In the genomic region with DNA sequence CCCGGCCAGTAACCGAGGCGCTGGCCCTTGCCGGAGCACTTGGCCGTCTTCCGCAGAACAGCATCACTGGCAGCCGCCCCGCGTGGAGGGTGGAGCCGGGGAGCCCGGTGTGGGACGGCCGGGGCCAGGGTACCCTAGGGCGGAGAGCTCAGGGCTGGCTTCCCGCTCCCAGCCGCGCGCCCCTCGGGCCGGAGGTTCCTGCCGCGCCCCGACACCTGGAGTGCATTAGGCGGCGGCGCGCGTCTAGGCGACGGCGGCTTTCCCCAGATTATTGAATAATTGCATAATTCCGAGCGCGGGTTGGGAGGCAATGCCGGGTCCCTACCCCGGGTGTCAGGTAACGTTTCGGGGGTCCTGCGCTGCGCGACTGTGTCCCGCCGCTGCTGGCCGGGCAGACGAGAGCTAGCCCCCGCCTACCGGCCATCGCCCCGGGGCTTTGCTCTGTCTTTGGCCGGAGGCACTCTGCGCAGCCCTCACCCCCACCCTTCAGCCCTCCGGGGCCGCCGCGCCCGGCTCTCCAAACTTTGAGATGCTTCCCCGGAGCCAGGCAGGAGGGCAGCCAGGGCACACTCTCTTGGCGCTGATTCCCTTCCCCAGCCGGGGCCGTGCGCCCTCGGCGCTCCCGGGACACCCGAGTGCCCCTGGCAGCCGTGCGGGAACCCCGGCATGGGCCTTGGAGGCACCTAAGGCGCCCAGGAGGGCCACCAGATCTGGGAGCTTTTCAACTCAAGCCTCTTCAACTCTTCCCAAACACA, we compare ENCODE assay signal across 11 cellular contexts. TPM values are rescaled to one million over a fixed set of nuclear protein-coding genes. Genes with fewer than 3 reads are reported as not detected.
A peak's percentile ranks its signal among the peaks of the same experiment; 100 is the strongest.
DNase-seq lines count a peak whose midpoint lies in the region; ATAC-seq and TF ChIP-seq lines count a peak whose summit lies in the region.
"Had no signal": no experiment of that assay in that cellular context is flagged by ENCODE, and none has a peak within 500 bp of the region (broad histone marks: within the 10 kb centered on the region; RNA-seq: fewer than 3 reads in every experiment).

No MANE protein-coding gene starts in this region.

- peak overlapping the region; percentile 49 to 72 (median 64) for H3K27ac ChIP-seq in esophagus muscularis mucosa (replicated peaks in 1 of 4)
- H3K27ac ChIP-seq in uterus = peak overlapping the region; percentile 89 to 95

- peak; percentile 38 for ATAC-seq in mucosa of descending colon

- H3K4me3 ChIP-seq in esophagus muscularis mucosa (peak overlapping the region; percentile 45 to 61 (median 52)), mucosa of descending colon (no peak overlapping the region), uterus (peak overlapping the region; percentile 52 to 72)

- TF ChIP-seq EP300 in esophagus muscularis mucosa (IDR thresholded peaks at IDR 0.05) = no peak

- 9% methylated on average over 9 of the region's 69 CpGs for WGBS in esophagus muscularis mucosa

- no peaks in the 10 kb centered on the region for H3K9me3 ChIP-seq in esophagus muscularis mucosa
- no peaks in the 10 kb centered on the region for H3K9me3 ChIP-seq in mucosa of descending colon
- no peaks in the 10 kb centered on the region for H3K9me3 ChIP-seq in uterus

- TF ChIP-seq CTCF in esophagus muscularis mucosa (IDR thresholded peaks at IDR 0.05) = no peak
- TF ChIP-seq CTCF in mucosa of descending colon (IDR thresholded peaks at IDR 0.05) = no peak
- peak in 1 of 4 experiments; percentile 18 for TF ChIP-seq CTCF in uterus (IDR thresholded peaks at IDR 0.05)

- intact Hi-C loops in esophagus muscularis mucosa (cut with DNase I) = no loop called here
- intact Hi-C loops in mucosa of descending colon (cut with DNase I, micrococcal nuclease) = no loop called here
- intact Hi-C loops in uterus (cut with DNase I; ENCODE audit: low total_unique reads) = no loop called here

- peaks cover 13 to 24% (median 22%) of the 10 kb centered on the region in 4 donors for H3K4me1 ChIP-seq in esophagus muscularis mucosa
- H3K4me1 ChIP-seq in mucosa of descending colon (ENCODE audit: low read depth) = peaks cover 4% of the 10 kb centered on the region
- peaks cover 0 to 7% of the 10 kb centered on the region in 2 donors for H3K4me1 ChIP-seq in uterus

- peak; percentile 49 for DNase-seq in activated CD8-positive, alpha-beta memory T cell treated with anti-CD3 and anti-CD28 coated beads for 24 hours
- no peak for DNase-seq in activated CD8-positive, alpha-beta memory T cell treated with anti-CD3 and anti-CD28 coated beads, Interleukin-2, amount 50 U/mL, for 4 hours
- DNase-seq in esophagus muscularis mucosa (ENCODE audit: extremely low spot score) = peak; percentile 89
- DNase-seq in mucosa of descending colon = peak in 2 of 3 donors; percentile 38 to 58
- peak; percentile 77 to 82 for DNase-seq in uterus
- no peak for DNase-seq in putamen (ENCODE audit: low spot score)
- DNase-seq in hepatic stellate cell (ENCODE audit: low spot score) = no peak
- no peak for DNase-seq in GOT3 (lab: John Stamatoyannopoulos, UW)
- DNase-seq: activated T-cell treated with anti-CD3 and anti-CD28 coated beads, Interleukin-2, amount 50 U/mL, for 24 hours; CD4-positive, alpha-beta T cell; stimulated activated naive B cell treated with anti-CD40 and anti-IgM and Interleukin-4, amounts not matched to agents 10 μg/mL and 1 μg/mL and 100 μg/mL, for 72 hours had no signal

- H3K36me3 ChIP-seq in esophagus muscularis mucosa = no peaks in the 10 kb centered on the region
- no peaks in the 10 kb centered on the region for H3K36me3 ChIP-seq in mucosa of descending colon (ENCODE audit: low read depth)
- H3K36me3 ChIP-seq in uterus = no peaks in the 10 kb centered on the region

- H3K27me3 ChIP-seq in esophagus muscularis mucosa = peaks cover 0 to 66% (median 19%) of the 10 kb centered on the region in 4 donors
- H3K27me3 ChIP-seq in uterus = no peaks in the 10 kb centered on the region

- TF ChIP-seq POLR2A in esophagus muscularis mucosa (IDR thresholded peaks at IDR 0.05; ENCODE audit: low read depth) (no peak), uterus (IDR thresholded peaks at IDR 0.05) (peak in 1 of 2 donors; percentile 41)

RNA-seq across cellular contexts. Expression of gene ITGA11, which starts 0.7 kb away (rescaled TPM):
- 10 to 100 TPM in 2 of 4 donors, 1 to 10 TPM in 2; 3.3 to 15.8 (median 8.6) TPM for total RNA-seq in esophagus muscularis mucosa
- total RNA-seq in mucosa of descending colon = 1 to 10 TPM; 1.8 to 2.4 (median 2.1) TPM
- total RNA-seq in uterus = 100 to 1,000 TPM in 1 of 4 donors, 10 to 100 TPM in 3; 37.3 to 106 (median 61.1) TPM

Comparison
In these comparisons a context has a peak if more than half of its experiments do, and no peak if none do; other contexts are left out.
1. DNase-seq: peak in activated CD8-positive, alpha-beta memory T cell treated with anti-CD3 and anti-CD28 coated beads for 24 hours (single experiment), esophagus muscularis mucosa (single experiment), mucosa of descending colon (2 of 3) and uterus (2 of 2); none in activated CD8-positive, alpha-beta memory T cell treated with anti-CD3 and anti-CD28 coated beads, Interleukin-2, amount 50 U/mL, for 4 hours (single experiment), putamen (single experiment), hepatic stellate cell (single experiment) and GOT3 (single experiment).